In the genomic region with DNA sequence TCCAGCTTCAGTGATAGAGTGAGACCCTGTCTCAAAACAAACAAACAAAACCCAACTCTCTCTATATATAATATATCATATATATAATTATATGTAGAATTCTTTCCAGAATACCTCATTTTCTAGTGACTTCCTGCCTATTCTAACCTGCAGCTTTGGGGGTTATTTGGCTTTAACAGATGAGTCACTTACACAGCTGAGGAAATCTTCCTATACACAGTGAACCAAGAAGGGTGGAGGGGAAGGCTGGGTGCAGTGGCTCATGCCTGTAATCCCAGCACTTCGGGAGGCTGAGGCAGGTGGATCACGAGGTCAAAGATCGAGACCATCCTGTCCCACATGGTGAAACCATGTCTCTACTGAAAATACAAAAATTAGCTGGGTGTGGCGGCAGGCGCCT, we compare ENCODE assay signal across 1 cellular context.
TF ChIP-seq lines count a peak whose summit lies in the region.

No MANE protein-coding gene starts in this region.

TF ChIP-seq in IMR-90, 13 proteins besides CTCF, POLR2A, EP300 and RAD21:
- TF ChIP-seq RCOR1 (IDR thresholded peaks at IDR 0.05; ENCODE audit: insufficient replicate concordance, low read length) (no peak), CHD1 (IDR thresholded peaks at IDR 0.05; ENCODE audit: low read depth, low read length) (no peak), BHLHE40 (IDR thresholded peaks at IDR 0.05; ENCODE audit: low read depth, low read length) (no peak), CEBPB (IDR thresholded peaks at IDR 0.05; ENCODE audit: low read depth, low read length) (peak; percentile 28; the same call in 1 of the 2 replicates), SMC3 (IDR thresholded peaks at IDR 0.05; ENCODE audit: low read depth, low read length) (no peak)
- TF ChIP-seq, protein P1, sequence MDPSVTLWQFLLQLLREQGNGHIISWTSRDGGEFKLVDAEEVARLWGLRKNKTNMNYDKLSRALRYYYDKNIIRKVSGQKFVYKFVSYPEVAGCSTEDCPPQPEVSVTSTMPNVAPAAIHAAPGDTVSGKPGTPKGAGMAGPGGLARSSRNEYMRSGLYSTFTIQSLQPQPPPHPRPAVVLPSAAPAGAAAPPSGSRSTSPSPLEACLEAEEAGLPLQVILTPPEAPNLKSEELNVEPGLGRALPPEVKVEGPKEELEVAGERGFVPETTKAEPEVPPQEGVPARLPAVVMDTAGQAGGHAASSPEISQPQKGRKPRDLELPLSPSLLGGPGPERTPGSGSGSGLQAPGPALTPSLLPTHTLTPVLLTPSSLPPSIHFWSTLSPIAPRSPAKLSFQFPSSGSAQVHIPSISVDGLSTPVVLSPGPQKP (IDR thresholded peaks at IDR 0.05; ENCODE audit: borderline replicate concordance, low read depth, low read length): no peak
